ENCODE assay signal across 16 cellular contexts in genomic region chr18:9771977-9772660, GRCh38.
A peak's percentile ranks its signal among the peaks of the same experiment; 100 is the strongest.
DNase-seq lines count a peak whose midpoint lies in the region; ATAC-seq and TF ChIP-seq lines count a peak whose summit lies in the region.
"Had no signal": no experiment of that assay in that cellular context is flagged by ENCODE, and none has a peak within 500 bp of the region (broad histone marks: within the 10 kb centered on the region; RNA-seq: fewer than 3 reads in every experiment).

No MANE protein-coding gene starts in this region.

- H3K9ac ChIP-seq in endodermal cell (ENCODE audit: extremely low read depth, low read length, poor library complexity, severe bottlenecking): no peak overlapping the region

- peaks cover 7% of the 10 kb centered on the region for H3K4me1 ChIP-seq in left ventricle myocardium inferior
- H3K4me1 ChIP-seq in endodermal cell (ENCODE audit: control insufficient read depth, insufficient read depth, low read length): peaks cover 5% of the 10 kb centered on the region
- H3K4me1 ChIP-seq in osteoblast (ENCODE audit: insufficient read depth, low read length): peaks cover 14% of the 10 kb centered on the region
- H3K4me1 ChIP-seq: foreskin keratinocyte had no signal

- H4K20me1 ChIP-seq in osteoblast (ENCODE audit: insufficient read depth, low read length): peaks cover 15% of the 10 kb centered on the region

- no peak overlapping the region for H3K4me3 ChIP-seq in left ventricle myocardium inferior
- no peak overlapping the region for H3K4me3 ChIP-seq in endodermal cell (ENCODE audit: low read length)
- H3K4me3 ChIP-seq in osteoblast (ENCODE audit: insufficient read depth, low read length): no peak overlapping the region
- H3K4me3 ChIP-seq: cardiac muscle cell, skin epidermis had no signal

- H2AFZ ChIP-seq in osteoblast (ENCODE audit: low read length): no peak overlapping the region

- ATAC-seq in left ventricle myocardium superior: no peak
- no peak for ATAC-seq in HG02885 (IDR thresholded peaks at IDR 0.05; ENCODE audit: poor library complexity, unreplicated experiment)
- no peak for ATAC-seq in activated naive CD8-positive, alpha-beta T cell treated with anti-CD3 and anti-CD28 coated beads, Interleukin-2, amount 50 U/mL, for 24 hours
- no peak for ATAC-seq in HG02938 (IDR thresholded peaks at IDR 0.05; ENCODE audit: unreplicated experiment)

- TF ChIP-seq CTCF in left ventricle myocardium inferior (IDR thresholded peaks at IDR 0.05; ENCODE audit: borderline replicate concordance) (no peak), endodermal cell (conservative IDR thresholded peaks at IDR 0.05) (no peak), osteoblast (IDR thresholded peaks at IDR 0.05; ENCODE audit: extremely low read depth, low read depth, low read length) (no peak), HFFc6 (IDR thresholded peaks at IDR 0.05) (no peak)

- H3K9me3 ChIP-seq in left ventricle myocardium inferior (replicated peaks): no peaks in the 10 kb centered on the region
- H3K9me3 ChIP-seq in endodermal cell (ENCODE audit: control insufficient read depth, low read length): no peaks in the 10 kb centered on the region
- H3K9me3 ChIP-seq in osteoblast (ENCODE audit: low read depth, low read length): no peaks in the 10 kb centered on the region

- no peak overlapping the region for H3K4me3 Mint-ChIP-seq in endodermal cell
- H3K4me3 Mint-ChIP-seq in activated naive CD8-positive, alpha-beta T cell treated with anti-CD3 and anti-CD28 coated beads, Interleukin-2, amount 50 U/mL, for 24 hours: no peak overlapping the region
- H3K4me3 Mint-ChIP-seq in HFFc6: no peak overlapping the region; the same call in 1 of the 2 replicates
- H3K4me3 Mint-ChIP-seq: activated CD4-positive, alpha-beta T cell treated with anti-CD3 and anti-CD28 coated beads, Interleukin-2, amount 10 ng/mL, durations not matched to agents 7 days and 5 days; activated naive CD8-positive, alpha-beta T cell; effector memory CD8-positive, alpha-beta T cell; stimulated activated naive CD8-positive, alpha-beta T cell treated with anti-CD3 and anti-CD28 coated beads, Interleukin-15, Interleukin-2, amounts not matched to agents 100 ng/mL and 50 ng/mL, for 24 hours had no signal

- H3K27me3 ChIP-seq in left ventricle myocardium inferior (ENCODE audit: low read depth): no peaks in the 10 kb centered on the region
- no peaks in the 10 kb centered on the region for H3K27me3 ChIP-seq in endodermal cell (ENCODE audit: control insufficient read depth, insufficient read depth, low read length, poor library complexity, severe bottlenecking)
- H3K27me3 ChIP-seq in osteoblast (ENCODE audit: insufficient read depth, low read length): no peaks in the 10 kb centered on the region
- H3K27me3 ChIP-seq: cardiac muscle cell, foreskin keratinocyte had no signal

- H3K4me1 Mint-ChIP-seq in endodermal cell (peaks cover 14% of the 10 kb centered on the region), HFFc6 (ENCODE audit: low read depth) (peaks cover 26% of the 10 kb centered on the region)
- no peaks in the 10 kb centered on the region for H3K4me1 Mint-ChIP-seq in activated naive CD8-positive, alpha-beta T cell treated with anti-CD3 and anti-CD28 coated beads, Interleukin-2, amount 50 U/mL, for 24 hours

- H3K9me3 Mint-ChIP-seq in endodermal cell (peaks cover 1% of the 10 kb centered on the region), HFFc6 (no peaks in the 10 kb centered on the region)
- no peaks in the 10 kb centered on the region for H3K9me3 Mint-ChIP-seq in activated naive CD8-positive, alpha-beta T cell treated with anti-CD3 and anti-CD28 coated beads, Interleukin-2, amount 50 U/mL, for 24 hours
- H3K9me3 Mint-ChIP-seq: activated CD4-positive, alpha-beta T cell treated with anti-CD3 and anti-CD28 coated beads, Interleukin-2, amount 10 ng/mL, durations not matched to agents 7 days and 5 days; effector memory CD8-positive, alpha-beta T cell; stimulated activated naive CD8-positive, alpha-beta T cell treated with anti-CD3 and anti-CD28 coated beads, Interleukin-15, Interleukin-2, amounts not matched to agents 100 ng/mL and 50 ng/mL, for 24 hours had no signal

- DNase-seq in left ventricle myocardium inferior (no peak), left ventricle myocardium superior (no peak), endodermal cell (peak; percentile 45), osteoblast (ENCODE audit: insufficient read length, low spot score, missing footprints) (no peak), HFFc6 (no peak)
- no peak for DNase-seq in activated naive CD8-positive, alpha-beta T cell treated with anti-CD3 and anti-CD28 coated beads, Interleukin-2, amount 50 U/mL, for 24 hours
- DNase-seq: COR-L47 had no signal

- 84 to 90% methylated on average over 9 to 14 of the region's 14 CpGs for WGBS in endodermal cell (ENCODE audit: insufficient coverage in 1 of 2, insufficient read length in 1 of 2), 2 experiments

- no peaks in the 10 kb centered on the region for H3K36me3 ChIP-seq in left ventricle myocardium inferior
- H3K36me3 ChIP-seq in endodermal cell (ENCODE audit: control insufficient read depth, insufficient read depth, low read length): no peaks in the 10 kb centered on the region
- no peaks in the 10 kb centered on the region for H3K36me3 ChIP-seq in osteoblast (ENCODE audit: insufficient read depth, low read length)
- H3K36me3 ChIP-seq: cardiac muscle cell had no signal

- peaks cover 4% of the 10 kb centered on the region for H3K27me3 Mint-ChIP-seq in endodermal cell (ENCODE audit: insufficient read depth)
- H3K27me3 Mint-ChIP-seq in activated naive CD8-positive, alpha-beta T cell treated with anti-CD3 and anti-CD28 coated beads, Interleukin-2, amount 50 U/mL, for 24 hours: peaks cover 19% of the 10 kb centered on the region
- no peaks in the 10 kb centered on the region; the same call in 1 of the 2 replicates for H3K27me3 Mint-ChIP-seq in HFFc6 (ENCODE audit: insufficient read depth)

- no peaks in the 10 kb centered on the region for H3K36me3 Mint-ChIP-seq in endodermal cell (ENCODE audit: low read depth)
- H3K36me3 Mint-ChIP-seq in activated naive CD8-positive, alpha-beta T cell treated with anti-CD3 and anti-CD28 coated beads, Interleukin-2, amount 50 U/mL, for 24 hours (ENCODE audit: low read depth): no peaks in the 10 kb centered on the region
- peaks cover 17% of the 10 kb centered on the region for H3K36me3 Mint-ChIP-seq in HFFc6 (ENCODE audit: low read depth)
- H3K36me3 Mint-ChIP-seq: activated naive CD8-positive, alpha-beta T cell had no signal

- intact Hi-C loops in left ventricle myocardium inferior (cut with micrococcal nuclease) (no loop called here), left ventricle myocardium superior (cut with micrococcal nuclease) (loop anchor here (10.0 kb wide), 1 partner anchor 67 kb away; the partner anchor contains the start of gene RAB31)

- H3K27ac Mint-ChIP-seq in endodermal cell (no peak overlapping the region), HFFc6 (no peak overlapping the region)
- no peak overlapping the region for H3K27ac Mint-ChIP-seq in activated naive CD8-positive, alpha-beta T cell treated with anti-CD3 and anti-CD28 coated beads, Interleukin-2, amount 50 U/mL, for 24 hours
- H3K27ac Mint-ChIP-seq: activated CD4-positive, alpha-beta T cell treated with anti-CD3 and anti-CD28 coated beads, Interleukin-2, amount 10 ng/mL, durations not matched to agents 7 days and 5 days; activated naive CD8-positive, alpha-beta T cell; effector memory CD8-positive, alpha-beta T cell; stimulated activated naive CD8-positive, alpha-beta T cell treated with anti-CD3 and anti-CD28 coated beads, Interleukin-15, Interleukin-2, amounts not matched to agents 100 ng/mL and 50 ng/mL, for 24 hours had no signal

- H3K79me2 ChIP-seq in osteoblast (ENCODE audit: insufficient read depth, low read length): peaks cover 68% of the 10 kb centered on the region

- peak overlapping the region; percentile 63 for H3K4me2 ChIP-seq in osteoblast (ENCODE audit: insufficient read depth, low read length)

- peak overlapping the region; percentile 4 for H3K27ac ChIP-seq in left ventricle myocardium inferior (replicated peaks)
- H3K27ac ChIP-seq in endodermal cell (ENCODE audit: low read depth, low read length): no peak overlapping the region
- H3K27ac ChIP-seq in osteoblast (ENCODE audit: low read depth, low read length): no peak overlapping the region
- H3K27ac ChIP-seq: cardiac muscle cell, foreskin keratinocyte had no signal
